In genomic region chr14:73610692-73611091, GRCh38 we compare ENCODE assay signal across 1 cellular context.
A peak's percentile ranks its signal among the peaks of the same experiment; 100 is the strongest.
TF ChIP-seq lines count a peak whose summit lies in the region.

No MANE protein-coding gene starts in this region.

TF ChIP-seq in HepG2, 621 proteins besides CTCF, POLR2A, EP300 and RAD21 (continued from another document):
- TF ChIP-seq, protein P1, sequence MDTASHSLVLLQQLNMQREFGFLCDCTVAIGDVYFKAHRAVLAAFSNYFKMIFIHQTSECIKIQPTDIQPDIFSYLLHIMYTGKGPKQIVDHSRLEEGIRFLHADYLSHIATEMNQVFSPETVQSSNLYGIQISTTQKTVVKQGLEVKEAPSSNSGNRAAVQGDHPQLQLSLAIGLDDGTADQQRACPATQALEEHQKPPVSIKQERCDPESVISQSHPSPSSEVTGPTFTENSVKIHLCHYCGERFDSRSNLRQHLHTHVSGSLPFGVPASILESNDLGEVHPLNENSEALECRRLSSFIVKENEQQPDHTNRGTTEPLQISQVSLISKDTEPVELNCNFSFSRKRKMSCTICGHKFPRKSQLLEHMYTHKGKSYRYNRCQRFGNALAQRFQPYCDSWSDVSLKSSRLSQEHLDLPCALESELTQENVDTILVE (CRISPR knock-in tag; IDR thresholded peaks at IDR 0.05): 0 out of 2 replicates have a peak, but pooled peaks have one; percentile 39
- TF ChIP-seq FOXA1 (IDR thresholded peaks at IDR 0.05) (no peak), FOXA1 (CRISPR knock-in tag; IDR thresholded peaks at IDR 0.05) (peak; percentile 39; the same call in 1 of the 2 replicates), ZNF740 (CRISPR knock-in tag; IDR thresholded peaks at IDR 0.05) (no peak), TEAD3 (CRISPR knock-in tag; optimal IDR thresholded peaks at IDR 0.05; ENCODE audit: borderline replicate concordance) (peak; percentile 81), KDM6A (CRISPR knock-in tag; IDR thresholded peaks at IDR 0.05; ENCODE audit: low read depth) (0 out of 2 replicates have a peak, but pooled peaks have one; percentile 20), FLYWCH1 (CRISPR knock-in tag; IDR thresholded peaks at IDR 0.05) (no peak), NFE2L2 (IDR thresholded peaks at IDR 0.05; ENCODE audit: low read length) (no peak), ATF2 (CRISPR knock-in tag; IDR thresholded peaks at IDR 0.05) (peak; percentile 58), ZC3H13 (CRISPR knock-in tag; IDR thresholded peaks at IDR 0.05) (no peak), ZNF224 (CRISPR knock-in tag; IDR thresholded peaks at IDR 0.05) (peak; percentile 100), PCBP2 (optimal IDR thresholded peaks at IDR 0.05; ENCODE audit: low read depth, low read length, poor library complexity, severe bottlenecking) (no peak), ZNF577 (CRISPR knock-in tag; IDR thresholded peaks at IDR 0.05; ENCODE audit: borderline replicate concordance, low read depth) (no peak), ZMYM4 (CRISPR knock-in tag; IDR thresholded peaks at IDR 0.05) (peak; percentile 28; the same call in 1 of the 2 replicates), ZSCAN22 (CRISPR knock-in tag; IDR thresholded peaks at IDR 0.05) (no peak), CREB1 (IDR thresholded peaks at IDR 0.05) (no peak), CREB1 (CRISPR knock-in tag; IDR thresholded peaks at IDR 0.05) (no peak), ZNF44 (CRISPR knock-in tag; IDR thresholded peaks at IDR 0.05) (no peak), ZNF772 (CRISPR knock-in tag; IDR thresholded peaks at IDR 0.05) (no peak), KAT8 (CRISPR knock-in tag; IDR thresholded peaks at IDR 0.05) (peak; percentile 44; the same call in 1 of the 2 replicates)
- TF ChIP-seq, protein P2, sequence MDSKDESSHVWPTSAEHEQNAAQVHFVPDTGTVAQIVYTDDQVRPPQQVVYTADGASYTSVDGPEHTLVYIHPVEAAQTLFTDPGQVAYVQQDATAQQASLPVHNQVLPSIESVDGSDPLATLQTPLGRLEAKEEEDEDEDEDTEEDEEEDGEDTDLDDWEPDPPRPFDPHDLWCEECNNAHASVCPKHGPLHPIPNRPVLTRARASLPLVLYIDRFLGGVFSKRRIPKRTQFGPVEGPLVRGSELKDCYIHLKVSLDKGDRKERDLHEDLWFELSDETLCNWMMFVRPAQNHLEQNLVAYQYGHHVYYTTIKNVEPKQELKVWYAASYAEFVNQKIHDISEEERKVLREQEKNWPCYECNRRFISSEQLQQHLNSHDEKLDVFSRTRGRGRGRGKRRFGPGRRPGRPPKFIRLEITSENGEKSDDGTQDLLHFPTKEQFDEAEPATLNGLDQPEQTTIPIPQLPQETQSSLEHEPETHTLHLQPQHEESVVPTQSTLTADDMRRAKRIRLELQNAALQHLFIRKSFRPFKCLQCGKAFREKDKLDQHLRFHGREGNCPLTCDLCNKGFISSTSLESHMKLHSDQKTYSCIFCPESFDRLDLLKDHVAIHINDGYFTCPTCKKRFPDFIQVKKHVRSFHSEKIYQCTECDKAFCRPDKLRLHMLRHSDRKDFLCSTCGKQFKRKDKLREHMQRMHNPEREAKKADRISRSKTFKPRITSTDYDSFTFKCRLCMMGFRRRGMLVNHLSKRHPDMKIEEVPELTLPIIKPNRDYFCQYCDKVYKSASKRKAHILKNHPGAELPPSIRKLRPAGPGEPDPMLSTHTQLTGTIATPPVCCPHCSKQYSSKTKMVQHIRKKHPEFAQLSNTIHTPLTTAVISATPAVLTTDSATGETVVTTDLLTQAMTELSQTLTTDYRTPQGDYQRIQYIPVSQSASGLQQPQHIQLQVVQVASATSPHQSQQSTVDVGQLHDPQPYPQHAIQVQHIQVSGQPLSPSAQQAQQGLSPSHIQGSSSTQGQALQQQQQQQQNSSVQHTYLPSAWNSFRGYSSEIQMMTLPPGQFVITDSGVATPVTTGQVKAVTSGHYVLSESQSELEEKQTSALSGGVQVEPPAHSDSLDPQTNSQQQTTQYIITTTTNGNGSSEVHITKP (CRISPR knock-in tag; IDR thresholded peaks at IDR 0.05; ENCODE audit: low read depth): peak; percentile 64; the same call in 1 of the 2 replicates
- TF ChIP-seq, protein P3, sequence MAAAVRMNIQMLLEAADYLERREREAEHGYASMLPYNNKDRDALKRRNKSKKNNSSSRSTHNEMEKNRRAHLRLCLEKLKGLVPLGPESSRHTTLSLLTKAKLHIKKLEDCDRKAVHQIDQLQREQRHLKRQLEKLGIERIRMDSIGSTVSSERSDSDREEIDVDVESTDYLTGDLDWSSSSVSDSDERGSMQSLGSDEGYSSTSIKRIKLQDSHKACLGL (CRISPR knock-in tag; IDR thresholded peaks at IDR 0.05): no peak
- TF ChIP-seq, protein P4, sequence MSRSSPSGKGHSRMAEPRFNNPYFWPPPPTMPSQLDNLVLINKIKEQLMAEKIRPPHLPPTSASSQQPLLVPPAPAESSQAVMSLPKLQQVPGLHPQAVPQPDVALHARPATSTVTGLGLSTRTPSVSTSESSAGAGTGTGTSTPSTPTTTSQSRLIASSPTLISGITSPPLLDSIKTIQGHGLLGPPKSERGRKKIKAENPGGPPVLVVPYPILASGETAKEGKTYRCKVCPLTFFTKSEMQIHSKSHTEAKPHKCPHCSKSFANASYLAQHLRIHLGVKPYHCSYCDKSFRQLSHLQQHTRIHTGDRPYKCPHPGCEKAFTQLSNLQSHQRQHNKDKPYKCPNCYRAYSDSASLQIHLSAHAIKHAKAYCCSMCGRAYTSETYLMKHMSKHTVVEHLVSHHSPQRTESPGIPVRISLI (CRISPR knock-in tag; IDR thresholded peaks at IDR 0.05; ENCODE audit: borderline replicate concordance): no peak
- TF ChIP-seq, protein P5, sequence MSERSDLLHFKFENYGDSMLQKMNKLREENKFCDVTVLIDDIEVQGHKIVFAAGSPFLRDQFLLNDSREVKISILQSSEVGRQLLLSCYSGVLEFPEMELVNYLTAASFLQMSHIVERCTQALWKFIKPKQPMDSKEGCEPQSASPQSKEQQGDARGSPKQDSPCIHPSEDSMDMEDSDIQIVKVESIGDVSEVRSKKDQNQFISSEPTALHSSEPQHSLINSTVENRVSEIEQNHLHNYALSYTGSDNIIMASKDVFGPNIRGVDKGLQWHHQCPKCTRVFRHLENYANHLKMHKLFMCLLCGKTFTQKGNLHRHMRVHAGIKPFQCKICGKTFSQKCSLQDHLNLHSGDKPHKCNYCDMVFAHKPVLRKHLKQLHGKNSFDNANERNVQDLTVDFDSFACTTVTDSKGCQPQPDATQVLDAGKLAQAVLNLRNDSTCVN (CRISPR knock-in tag; IDR thresholded peaks at IDR 0.05; ENCODE audit: borderline replicate concordance): no peak
- TF ChIP-seq, protein P6, sequence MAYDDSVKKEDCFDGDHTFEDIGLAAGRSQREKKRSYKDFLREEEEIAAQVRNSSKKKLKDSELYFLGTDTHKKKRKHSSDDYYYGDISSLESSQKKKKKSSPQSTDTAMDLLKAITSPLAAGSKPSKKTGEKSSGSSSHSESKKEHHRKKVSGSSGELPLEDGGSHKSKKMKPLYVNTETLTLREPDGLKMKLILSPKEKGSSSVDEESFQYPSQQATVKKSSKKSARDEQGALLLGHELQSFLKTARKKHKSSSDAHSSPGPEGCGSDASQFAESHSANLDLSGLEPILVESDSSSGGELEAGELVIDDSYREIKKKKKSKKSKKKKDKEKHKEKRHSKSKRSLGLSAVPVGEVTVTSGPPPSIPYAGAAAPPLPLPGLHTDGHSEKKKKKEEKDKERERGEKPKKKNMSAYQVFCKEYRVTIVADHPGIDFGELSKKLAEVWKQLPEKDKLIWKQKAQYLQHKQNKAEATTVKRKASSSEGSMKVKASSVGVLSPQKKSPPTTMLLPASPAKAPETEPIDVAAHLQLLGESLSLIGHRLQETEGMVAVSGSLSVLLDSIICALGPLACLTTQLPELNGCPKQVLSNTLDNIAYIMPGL (CRISPR knock-in tag; IDR thresholded peaks at IDR 0.05; ENCODE audit: borderline replicate concordance in 1 of 2, low read depth in 1 of 2): peak in 1 of 2 experiments; percentile 26; a peak in 1 of 4 replicates
TF ChIP-seq in HepG2: peak in this region for 64.
